Comparison of ENCODE assay signal across 22 cellular contexts in genomic region chr3:18090377-18090776, GRCh38.
"Had no signal": no experiment of that assay in that cellular context is flagged by ENCODE, and none has a peak within 500 bp of the region (broad histone marks: within the 10 kb centered on the region; RNA-seq: fewer than 3 reads in every experiment).

No MANE protein-coding gene starts in this region.

- ATAC-seq: K562, Right ventricle myocardium inferior, SK-N-SH treated with all-trans-retinoic acid at 6 μM for 48 hours had no signal

- H3K27ac ChIP-seq: HL-60, KMS-11, PC-9, Peyer's patch, SJCRH30 had no signal

- H3K27me3 ChIP-seq: Peyer's patch, SJCRH30 had no signal

- DNase-seq: MM.1S, NCI-H1092 treated with DMSO at 0.1 percent for 48 hours, NCI-H1436, NCI-H187, NCI-H2029, NCI-H2081 treated with DMSO at 0.1 percent for 48 hours, NCI-H2171, NCI-H226, NCI-H446, NCI-H510A, NCI-H524 treated with DMSO at 0.1 percent for 48 hours, NCI-H69, NCI-H774, PC-9, Peyer's patch, SHP77 treated with DMSO at 0.1 percent for 48 hours, SJCRH30 had no signal

- H3K9ac ChIP-seq: KMS-11 had no signal

- H2AFZ ChIP-seq: PC-9 had no signal

- H3K4me1 ChIP-seq: Peyer's patch, SJCRH30 had no signal

- H3K36me3 ChIP-seq: Peyer's patch, SJCRH30 had no signal

- H3K4me3 ChIP-seq: K562, PC-9, Peyer's patch, SJCRH30 had no signal

- H3K9me3 ChIP-seq: Peyer's patch, SJCRH30 had no signal

- H3K4me2 ChIP-seq: KMS-11, PC-9 had no signal
